Comparison of ENCODE assay signal across 1 cellular context in the genomic region with DNA sequence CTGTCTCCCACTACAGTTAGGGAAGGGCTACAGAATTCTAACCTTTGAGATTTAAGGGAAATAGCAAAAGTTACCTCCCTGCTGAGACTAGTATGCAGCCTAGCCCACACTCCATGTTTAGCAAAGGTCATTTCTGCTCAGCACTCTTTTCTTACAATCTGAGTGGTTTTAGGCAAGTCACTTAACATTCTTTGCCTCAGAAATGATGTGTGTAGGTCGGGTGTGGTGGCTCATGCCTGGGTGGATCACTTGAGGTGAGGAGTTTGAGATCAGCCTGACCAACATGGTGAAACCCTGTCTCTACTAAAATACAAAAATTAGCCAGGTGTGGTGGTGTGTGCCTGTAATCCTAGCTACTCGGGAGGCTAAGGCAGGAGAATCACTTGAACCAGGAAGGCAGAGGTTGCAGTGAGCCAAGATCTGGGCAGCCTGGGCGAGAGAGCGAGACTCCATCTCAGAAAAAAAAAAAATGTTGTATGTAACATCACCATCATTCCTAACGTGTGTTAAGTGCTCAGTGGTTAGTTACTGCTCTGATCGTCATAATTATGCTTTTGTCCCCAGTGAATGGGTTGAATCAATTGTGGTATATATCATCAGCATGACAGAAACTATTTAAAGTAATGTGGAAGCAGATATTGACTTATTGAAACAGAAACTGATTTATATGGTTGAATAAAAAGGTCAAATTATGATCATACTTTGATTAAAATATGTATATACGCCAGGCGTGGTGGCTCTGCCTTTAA.
TF ChIP-seq lines count a peak whose summit lies in the region.

No MANE protein-coding gene starts in this region.

TF ChIP-seq in SK-N-SH, 30 proteins besides CTCF, POLR2A, EP300 and RAD21 (continued from another document):
- TF ChIP-seq, protein P1, sequence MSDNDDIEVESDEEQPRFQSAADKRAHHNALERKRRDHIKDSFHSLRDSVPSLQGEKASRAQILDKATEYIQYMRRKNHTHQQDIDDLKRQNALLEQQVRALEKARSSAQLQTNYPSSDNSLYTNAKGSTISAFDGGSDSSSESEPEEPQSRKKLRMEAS (IDR thresholded peaks at IDR 0.05; ENCODE audit: low read depth): no peak
- TF ChIP-seq, protein P2, sequence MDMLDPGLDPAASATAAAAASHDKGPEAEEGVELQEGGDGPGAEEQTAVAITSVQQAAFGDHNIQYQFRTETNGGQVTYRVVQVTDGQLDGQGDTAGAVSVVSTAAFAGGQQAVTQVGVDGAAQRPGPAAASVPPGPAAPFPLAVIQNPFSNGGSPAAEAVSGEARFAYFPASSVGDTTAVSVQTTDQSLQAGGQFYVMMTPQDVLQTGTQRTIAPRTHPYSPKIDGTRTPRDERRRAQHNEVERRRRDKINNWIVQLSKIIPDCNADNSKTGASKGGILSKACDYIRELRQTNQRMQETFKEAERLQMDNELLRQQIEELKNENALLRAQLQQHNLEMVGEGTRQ (IDR thresholded peaks at IDR 0.05; ENCODE audit: borderline replicate concordance, low read depth, low read length): no peak
- TF ChIP-seq, protein P3, sequence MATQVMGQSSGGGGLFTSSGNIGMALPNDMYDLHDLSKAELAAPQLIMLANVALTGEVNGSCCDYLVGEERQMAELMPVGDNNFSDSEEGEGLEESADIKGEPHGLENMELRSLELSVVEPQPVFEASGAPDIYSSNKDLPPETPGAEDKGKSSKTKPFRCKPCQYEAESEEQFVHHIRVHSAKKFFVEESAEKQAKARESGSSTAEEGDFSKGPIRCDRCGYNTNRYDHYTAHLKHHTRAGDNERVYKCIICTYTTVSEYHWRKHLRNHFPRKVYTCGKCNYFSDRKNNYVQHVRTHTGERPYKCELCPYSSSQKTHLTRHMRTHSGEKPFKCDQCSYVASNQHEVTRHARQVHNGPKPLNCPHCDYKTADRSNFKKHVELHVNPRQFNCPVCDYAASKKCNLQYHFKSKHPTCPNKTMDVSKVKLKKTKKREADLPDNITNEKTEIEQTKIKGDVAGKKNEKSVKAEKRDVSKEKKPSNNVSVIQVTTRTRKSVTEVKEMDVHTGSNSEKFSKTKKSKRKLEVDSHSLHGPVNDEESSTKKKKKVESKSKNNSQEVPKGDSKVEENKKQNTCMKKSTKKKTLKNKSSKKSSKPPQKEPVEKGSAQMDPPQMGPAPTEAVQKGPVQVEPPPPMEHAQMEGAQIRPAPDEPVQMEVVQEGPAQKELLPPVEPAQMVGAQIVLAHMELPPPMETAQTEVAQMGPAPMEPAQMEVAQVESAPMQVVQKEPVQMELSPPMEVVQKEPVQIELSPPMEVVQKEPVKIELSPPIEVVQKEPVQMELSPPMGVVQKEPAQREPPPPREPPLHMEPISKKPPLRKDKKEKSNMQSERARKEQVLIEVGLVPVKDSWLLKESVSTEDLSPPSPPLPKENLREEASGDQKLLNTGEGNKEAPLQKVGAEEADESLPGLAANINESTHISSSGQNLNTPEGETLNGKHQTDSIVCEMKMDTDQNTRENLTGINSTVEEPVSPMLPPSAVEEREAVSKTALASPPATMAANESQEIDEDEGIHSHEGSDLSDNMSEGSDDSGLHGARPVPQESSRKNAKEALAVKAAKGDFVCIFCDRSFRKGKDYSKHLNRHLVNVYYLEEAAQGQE (IDR thresholded peaks at IDR 0.05; ENCODE audit: low read depth, low read length): no peak
- TF ChIP-seq GABPA (IDR thresholded peaks at IDR 0.05; ENCODE audit: low read depth): no peak
- no peak for TF ChIP-seq SIN3A (IDR thresholded peaks at IDR 0.05; ENCODE audit: borderline replicate concordance, low read depth, low read length)
- no peak for TF ChIP-seq RCOR1 (IDR thresholded peaks at IDR 0.05; ENCODE audit: low read length)
- TF ChIP-seq NFIC (IDR thresholded peaks at IDR 0.05; ENCODE audit: borderline replicate concordance): no peak
- TF ChIP-seq, protein P4, sequence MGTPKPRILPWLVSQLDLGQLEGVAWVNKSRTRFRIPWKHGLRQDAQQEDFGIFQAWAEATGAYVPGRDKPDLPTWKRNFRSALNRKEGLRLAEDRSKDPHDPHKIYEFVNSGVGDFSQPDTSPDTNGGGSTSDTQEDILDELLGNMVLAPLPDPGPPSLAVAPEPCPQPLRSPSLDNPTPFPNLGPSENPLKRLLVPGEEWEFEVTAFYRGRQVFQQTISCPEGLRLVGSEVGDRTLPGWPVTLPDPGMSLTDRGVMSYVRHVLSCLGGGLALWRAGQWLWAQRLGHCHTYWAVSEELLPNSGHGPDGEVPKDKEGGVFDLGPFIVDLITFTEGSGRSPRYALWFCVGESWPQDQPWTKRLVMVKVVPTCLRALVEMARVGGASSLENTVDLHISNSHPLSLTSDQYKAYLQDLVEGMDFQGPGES (IDR thresholded peaks at IDR 0.05; ENCODE audit: low read depth, low read length): no peak
- no peak for TF ChIP-seq RFX5 (IDR thresholded peaks at IDR 0.05; ENCODE audit: low read length)
TF ChIP-seq in SK-N-SH: peak in this region for 0.
